Comparison of ENCODE assay signal across 8 cellular contexts in genomic region chr5:16492398-16493175, GRCh38. TPM values are rescaled to one million over a fixed set of nuclear protein-coding genes. Genes with fewer than 3 reads are reported as not detected.
DNase-seq lines count a peak whose midpoint lies in the region; TF ChIP-seq lines count a peak whose summit lies in the region.
"Had no signal": no experiment of that assay in that cellular context is flagged by ENCODE, and none has a peak within 500 bp of the region (broad histone marks: within the 10 kb centered on the region; RNA-seq: fewer than 3 reads in every experiment).

No MANE protein-coding gene starts in this region.

- peak overlapping the region; percentile 32 for H3K4me2 ChIP-seq in PC-9
- H3K4me2 ChIP-seq in skeletal muscle satellite cell (ENCODE audit: low read length) = peak overlapping the region; percentile 33
- H3K4me2 ChIP-seq in Karpas-422 (ENCODE audit: low read depth, low read length, poor library complexity, severe bottlenecking) = no peak overlapping the region

- H3K9me2 ChIP-seq in PC-9 (ENCODE audit: insufficient read depth) (no peaks in the 10 kb centered on the region), Karpas-422 (replicated peaks; ENCODE audit: insufficient read depth, low read length) (no peaks in the 10 kb centered on the region)

- peaks cover 3% of the 10 kb centered on the region for H3K4me1 Mint-ChIP-seq in activated T-helper 2 cell treated with anti-CD3 and anti-CD28 coated beads, Interferon-gamma antibody, Interleukin-2, Interleukin-4, amounts not matched to agents 10 μg/mL and 5 μg/mL and 100 μg/mL, durations not matched to agents 14 hours and 24 hours and 36 hours (ENCODE audit: low read depth)

- H3K27me3 ChIP-seq in PC-9 (ENCODE audit: insufficient read depth, low read depth) (no peaks in the 10 kb centered on the region), skeletal muscle satellite cell (ENCODE audit: control insufficient read depth, insufficient read depth, low read length) (peaks cover 3% of the 10 kb centered on the region), Karpas-422 (ENCODE audit: low read length) (no peaks in the 10 kb centered on the region)

- H3K9ac ChIP-seq in skeletal muscle satellite cell (ENCODE audit: low read depth, low read length) = peak overlapping the region; percentile 67
- H3K9ac ChIP-seq in Karpas-422 (ENCODE audit: low read length) = no peak overlapping the region

- no TSS peak for BruUV-seq in PC-9 (replicated peaks; lab: Mats Ljungman, UMichigan)

- POLR2A ChIA-PET in PC-9 (lab: Charles Lee; ENCODE audit: unreplicated experiment) = interaction anchor here (0.7 kb wide), 1 partner anchor 173 kb away, joined by 11 read pairs; no protein-coding TSS in a partner anchor

- TF ChIP-seq CTCF in PC-9 (conservative IDR thresholded peaks at IDR 0.05) = no peak

- H3K79me2 ChIP-seq in PC-9 (ENCODE audit: low read depth) (no peaks in the 10 kb centered on the region), Karpas-422 (ENCODE audit: low read length) (no peaks in the 10 kb centered on the region)

- H3K27ac ChIP-seq in PC-9 (peak overlapping the region; percentile 62), Karpas-422 (ENCODE audit: low read length) (no peak overlapping the region)

- H3K36me3 Mint-ChIP-seq in activated T-helper 2 cell treated with anti-CD3 and anti-CD28 coated beads, Interferon-gamma antibody, Interleukin-2, Interleukin-4, amounts not matched to agents 10 μg/mL and 5 μg/mL and 100 μg/mL, durations not matched to agents 14 hours and 24 hours and 36 hours (ENCODE audit: low read depth) = peaks cover 21% of the 10 kb centered on the region

- no peaks in the 10 kb centered on the region for H3K27me3 Mint-ChIP-seq in activated T-helper 2 cell treated with anti-CD3 and anti-CD28 coated beads, Interferon-gamma antibody, Interleukin-2, Interleukin-4, amounts not matched to agents 10 μg/mL and 5 μg/mL and 100 μg/mL, durations not matched to agents 14 hours and 24 hours and 36 hours (ENCODE audit: low read depth)

- H3F3A ChIP-seq in PC-9 (ENCODE audit: insufficient read depth, low read depth) = peaks cover 15% of the 10 kb centered on the region

- H4K20me1 ChIP-seq in PC-9 (ENCODE audit: insufficient read depth) (no peaks in the 10 kb centered on the region), Karpas-422 (ENCODE audit: insufficient read depth, low read depth, low read length) (no peaks in the 10 kb centered on the region)

- intact Hi-C loops in PC-9 (cut with micrococcal nuclease; ENCODE audit: unreplicated experiment) = loop anchor here (1.0 to 2.0 kb wide), 5 partner anchors 17 to 711 kb away; partner anchors contain the start of gene MYO10
- intact Hi-C loops in activated T-helper 2 cell treated with anti-CD3 and anti-CD28 coated beads, Interferon-gamma antibody, Interleukin-2, Interleukin-4, amounts not matched to agents 10 μg/mL and 5 μg/mL and 100 μg/mL, durations not matched to agents 14 hours and 24 hours and 36 hours (cut with micrococcal nuclease) = no loop called here

- CTCF ChIA-PET in PC-9 (lab: Charles Lee) = interaction anchor here (0.5 to 1.4 kb wide), 7 partner anchors 53 to 1109 kb away, joined by 3 to 10 read pairs (median 4); no protein-coding TSS in a partner anchor

- H2AFZ ChIP-seq in PC-9 (no peak overlapping the region), Karpas-422 (ENCODE audit: low read length) (no peak overlapping the region)

- H3K4me3 ChIP-seq in PC-9 = no peak overlapping the region
- H3K4me3 ChIP-seq in skeletal muscle satellite cell (ENCODE audit: low read length) = no peak overlapping the region
- no peak overlapping the region for H3K4me3 ChIP-seq in Karpas-422 (ENCODE audit: low read length)

- H3K36me3 ChIP-seq in PC-9 (ENCODE audit: low read depth) (no peaks in the 10 kb centered on the region), skeletal muscle satellite cell (ENCODE audit: insufficient read depth, low read length) (no peaks in the 10 kb centered on the region), Karpas-422 (ENCODE audit: insufficient read depth, low read length) (no peaks in the 10 kb centered on the region)

- no peak overlapping the region for H3K4me3 Mint-ChIP-seq in activated T-helper 2 cell treated with anti-CD3 and anti-CD28 coated beads, Interferon-gamma antibody, Interleukin-2, Interleukin-4, amounts not matched to agents 10 μg/mL and 5 μg/mL and 100 μg/mL, durations not matched to agents 14 hours and 24 hours and 36 hours (ENCODE audit: low read depth)

- H3K9me3 Mint-ChIP-seq in activated T-helper 2 cell treated with anti-CD3 and anti-CD28 coated beads, Interferon-gamma antibody, Interleukin-2, Interleukin-4, amounts not matched to agents 10 μg/mL and 5 μg/mL and 100 μg/mL, durations not matched to agents 14 hours and 24 hours and 36 hours = peaks cover 16% of the 10 kb centered on the region

- DNase-seq in GM03348 (ENCODE audit: low spot score) (peak; percentile 53), PC-9 (peak; percentile 64 to 95), globus pallidus (ENCODE audit: low spot score) (peak; percentile 37), Karpas-422 (no peak), NCI-H1092 (lab: John Stamatoyannopoulos, UW) (no peak)
- no peak for DNase-seq in activated T-helper 2 cell treated with anti-CD3 and anti-CD28 coated beads, Interferon-gamma antibody, Interleukin-2, Interleukin-4, amounts not matched to agents 10 μg/mL and 5 μg/mL and 100 μg/mL, durations not matched to agents 14 hours and 24 hours and 36 hours (ENCODE audit: low spot score)
- DNase-seq: Kasumi-1 had no signal

- H3K9me3 ChIP-seq in PC-9 (ENCODE audit: insufficient read depth, low read depth) = peaks cover 10% of the 10 kb centered on the region; the same call in 1 of the 2 replicates
- no peaks in the 10 kb centered on the region for H3K9me3 ChIP-seq in skeletal muscle satellite cell (replicated peaks; ENCODE audit: low read length)
- H3K9me3 ChIP-seq in Karpas-422 (ENCODE audit: low read length) = no peaks in the 10 kb centered on the region

- H3K4me1 ChIP-seq in PC-9 (replicated peaks; ENCODE audit: insufficient read depth) (peaks cover 26% of the 10 kb centered on the region), skeletal muscle satellite cell (ENCODE audit: control insufficient read depth, insufficient read depth, low read length) (peaks cover 11% of the 10 kb centered on the region), Karpas-422 (ENCODE audit: low read length) (no peaks in the 10 kb centered on the region)

- H3K27ac Mint-ChIP-seq in activated T-helper 2 cell treated with anti-CD3 and anti-CD28 coated beads, Interferon-gamma antibody, Interleukin-2, Interleukin-4, amounts not matched to agents 10 μg/mL and 5 μg/mL and 100 μg/mL, durations not matched to agents 14 hours and 24 hours and 36 hours = no peak overlapping the region

RNA-seq across cellular contexts. Expression of gene ZNF622, which starts 27.0 kb away (rescaled TPM):
- 54.4 and 73.5 TPM in 2 replicates for total RNA-seq in PC-9 (2021)
- 36.5 and 53.5 TPM in 2 replicates for total RNA-seq in skeletal muscle satellite cell (2012; rRNA removed)
- 23.1 and 30.2 TPM in 2 replicates for total RNA-seq in Karpas-422 (2014; rRNA removed; shearing (Covaris generic); ENCODE audit: low replicate concordance)
- total RNA-seq in activated T-helper 2 cell treated with anti-CD3 and anti-CD28 coated beads, Interferon-gamma antibody, Interleukin-2, Interleukin-4, amounts not matched to agents 10 μg/mL and 5 μg/mL and 100 μg/mL, durations not matched to agents 14 hours and 24 hours and 36 hours = 41.4 and 42.3 TPM in 2 replicates

Comparison
In these comparisons a context has a peak if more than half of its experiments do, and no peak if none do; other contexts are left out.
1. DNase-seq: peak in GM03348 (single experiment), PC-9 (2 of 2) and globus pallidus (single experiment); none in Karpas-422 (single experiment), activated T-helper 2 cell treated with anti-CD3 and anti-CD28 coated beads, Interferon-gamma antibody, Interleukin-2, Interleukin-4, amounts not matched to agents 10 μg/mL and 5 μg/mL and 100 μg/mL, durations not matched to agents 14 hours and 24 hours and 36 hours (single experiment) and NCI-H1092 (single experiment).